Comparison of ENCODE assay signal across 8 cellular contexts in the genomic region with DNA sequence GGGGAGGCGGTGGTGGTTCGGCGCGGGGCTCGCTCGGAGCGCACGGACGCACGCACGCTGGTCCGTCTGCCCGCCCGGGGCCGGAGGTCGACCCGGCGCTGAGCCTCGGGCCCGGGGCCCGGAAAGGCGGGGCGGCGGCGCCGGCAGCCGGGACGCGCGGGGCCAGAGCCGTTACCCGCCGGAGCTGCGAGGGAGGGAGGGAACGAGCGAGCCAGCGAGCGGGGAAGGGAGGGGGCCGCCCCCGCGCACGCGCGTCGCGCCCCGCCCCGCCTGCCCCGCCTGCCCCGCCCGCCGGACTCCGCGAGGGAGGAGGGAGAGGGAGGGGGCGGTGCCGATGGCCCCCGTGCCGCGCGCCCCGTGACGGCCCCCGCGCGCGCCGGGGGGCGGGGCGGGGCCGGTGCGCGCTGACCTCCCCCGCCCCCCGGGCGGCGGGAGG. TPM values are rescaled to one million over a fixed set of nuclear protein-coding genes. Genes with fewer than 3 reads are reported as not detected.
DNase-seq lines count a peak whose midpoint lies in the region; ATAC-seq and TF ChIP-seq lines count a peak whose summit lies in the region.

No MANE protein-coding gene starts in this region.

- no peaks in the 10 kb centered on the region for H3K9me3 ChIP-seq in RWPE2 (ENCODE audit: severe bottlenecking)
- no peaks in the 10 kb centered on the region for H3K9me3 ChIP-seq in adrenal gland (replicated peaks in 1 of 3)
- no peaks in the 10 kb centered on the region for H3K9me3 ChIP-seq in right cardiac atrium (ENCODE audit: control insufficient read depth, low read length)
- H3K9me3 ChIP-seq in gastrocnemius medialis = no peaks in the 10 kb centered on the region

- intact Hi-C loops in adrenal gland (cut with DNase I) (no loop called here), right cardiac atrium (cut with DNase I) (loop anchor here in 3 of 4 donors (5.0 kb wide), 1 partner anchor 37 kb away; no protein-coding TSS in a partner anchor), gastrocnemius medialis (cut with DNase I; ENCODE audit: low total_unique reads) (loop anchor here (1.0 kb wide), 3 partner anchors 18 to 41 kb away; a partner anchor contains a TSS)

- peaks cover 22% of the 10 kb centered on the region for H3K36me3 ChIP-seq in RWPE2 (ENCODE audit: low read depth)
- H3K36me3 ChIP-seq in adrenal gland (replicated peaks in 1 of 2) = peaks cover 0 to 23% of the 10 kb centered on the region in 2 donors
- peaks cover 0 to 23% of the 10 kb centered on the region in 2 donors for H3K36me3 ChIP-seq in gastrocnemius medialis

- H3K27me3 ChIP-seq in RWPE2 (ENCODE audit: insufficient read depth, poor library complexity, severe bottlenecking) = no peaks in the 10 kb centered on the region
- H3K27me3 ChIP-seq in adrenal gland = no peaks in the 10 kb centered on the region
- no peaks in the 10 kb centered on the region for H3K27me3 ChIP-seq in right cardiac atrium (ENCODE audit: control insufficient read depth, insufficient read depth)
- H3K27me3 ChIP-seq in gastrocnemius medialis = no peaks in the 10 kb centered on the region

- peak overlapping the region; percentile 97 for H3K27ac ChIP-seq in RWPE2 (ENCODE audit: poor library complexity, severe bottlenecking)
- peak overlapping the region in 4 of 5 donors; percentile 61 to 100 (median 92) for H3K27ac ChIP-seq in adrenal gland
- H3K27ac ChIP-seq in right cardiac atrium (ENCODE audit: low read length) = peak overlapping the region; percentile 97
- H3K27ac ChIP-seq in gastrocnemius medialis = peak overlapping the region; percentile 95 to 97 (median 96)

- peak overlapping the region; percentile 91 for H3K4me3 ChIP-seq in RWPE2 (ENCODE audit: severe bottlenecking)
- H3K4me3 ChIP-seq in adrenal gland = peak overlapping the region in 1 of 4 donors; percentile 89
- peak overlapping the region; percentile 74 for H3K4me3 ChIP-seq in right cardiac atrium (ENCODE audit: low read length)
- H3K4me3 ChIP-seq in gastrocnemius medialis = peak overlapping the region in 2 of 4 donors; percentile 43 to 69

- peaks cover 21% of the 10 kb centered on the region for H3K4me1 ChIP-seq in RWPE2 (ENCODE audit: insufficient read depth, poor library complexity, severe bottlenecking)
- peaks cover 54 to 58% of the 10 kb centered on the region in 2 donors for H3K4me1 ChIP-seq in adrenal gland (replicated peaks in 1 of 2)
- peaks cover 28% of the 10 kb centered on the region for H3K4me1 ChIP-seq in right cardiac atrium (ENCODE audit: control insufficient read depth, insufficient read depth, low read length)
- H3K4me1 ChIP-seq in gastrocnemius medialis = peaks cover 51 to 57% of the 10 kb centered on the region in 2 donors

- WGBS in adrenal gland, 4 donors = 1% methylated on average over 75 of the region's 76 CpGs; no CpG with 5 or more reads in 3 of the 4 donors
- WGBS in right cardiac atrium = under 1% methylated on average over 72 of the region's 76 CpGs

- TF ChIP-seq CTCF in RWPE2 (IDR thresholded peaks at IDR 0.05; ENCODE audit: poor library complexity, severe bottlenecking) (no peak), adrenal gland (IDR thresholded peaks at IDR 0.05) (no peak), gastrocnemius medialis (IDR thresholded peaks at IDR 0.05 in 4 of 5, conservative IDR thresholded peaks at IDR 0.05 in 1 of 5) (no peak)

- in situ Hi-C loops in gastrocnemius medialis (cut with MboI; ENCODE audit: low sequenced_read_pairs in 4 of 4) = no loop called here

- TF ChIP-seq POLR2A in adrenal gland (IDR thresholded peaks at IDR 0.05) = peak; percentile 37 to 65
- peak; percentile 77 to 83 for TF ChIP-seq POLR2A in gastrocnemius medialis (IDR thresholded peaks at IDR 0.05)

- DNase-seq in EH (ENCODE audit: low read depth) = peak; percentile 83
- DNase-seq in HuH-7 (ENCODE audit: low spot score) = peak; percentile 82
- DNase-seq in RWPE2 (ENCODE audit: low spot score) = no peak
- DNase-seq in adrenal gland = peak; percentile 79 to 88 (median 85)
- peak; percentile 88 to 95 (median 94) for DNase-seq in right cardiac atrium
- DNase-seq in gastrocnemius medialis = peak; percentile 71 to 80

- peak; percentile 25 for ATAC-seq in GM21390 (IDR thresholded peaks at IDR 0.05; ENCODE audit: unreplicated experiment)
- no peak for ATAC-seq in RWPE2 (ENCODE audit: low read depth)
- ATAC-seq in right cardiac atrium = peak in 1 of 2 donors; percentile 25
- peak; percentile 62 to 64 for ATAC-seq in gastrocnemius medialis
- no peak for ATAC-seq in HG03378 (IDR thresholded peaks at IDR 0.05; ENCODE audit: unreplicated experiment)

RNA-seq across cellular contexts. Expression of a gene that starts 15.0 kb away (rescaled TPM):
- total RNA-seq in adrenal gland = 100 to 1,000 TPM in 1 of 8 donors, 10 to 100 TPM in 7; 48.7 to 119 (median 72.7) TPM
- 100 to 1,000 TPM in 1 of 3 donors, 10 to 100 TPM in 2; 13.3 to 171 (median 61.7) TPM for polyA plus RNA-seq in adrenal gland
- total RNA-seq in right cardiac atrium = 10 to 100 TPM; 36.4 to 42.7 (median 39.6) TPM
- polyA plus RNA-seq in right cardiac atrium = 28.6 TPM
- 10 to 100 TPM; 15.2 to 52.2 (median 41.5) TPM for total RNA-seq in gastrocnemius medialis

RNA-seq across cellular contexts. Expression of a gene that starts 17.8 kb away (rescaled TPM):
- total RNA-seq in adrenal gland (1 to 10 TPM in 7 of 8 donors, under 1 TPM in 1; 0.78 to 2.5 (median 1.6) TPM), right cardiac atrium (under 1 TPM in 3 of 4 donors, not detected in 1; 0.20 to 0.32 (median 0.26) TPM), gastrocnemius medialis (not detected)
- polyA plus RNA-seq in adrenal gland (1 to 10 TPM in 2 of 3 donors, under 1 TPM in 1; 0.51 to 2.3 (median 1.2) TPM), right cardiac atrium (0.29 TPM)

RNA-seq across cellular contexts. Expression of a gene that starts 18.3 kb away (rescaled TPM):
- total RNA-seq in adrenal gland = 10 to 100 TPM; 22.7 to 41.3 (median 33.4) TPM
- polyA plus RNA-seq in adrenal gland = 10 to 100 TPM; 15.9 to 56.4 (median 37.0) TPM
- 1 to 10 TPM; 1.6 to 5.9 (median 4.4) TPM for total RNA-seq in right cardiac atrium
- polyA plus RNA-seq in right cardiac atrium = 4.3 TPM
- 10 to 100 TPM in 1 of 4 donors, 1 to 10 TPM in 3; 1.7 to 30.7 (median 5.1) TPM for total RNA-seq in gastrocnemius medialis

RNA-seq across cellular contexts. Expression of a gene that starts 29.0 kb away (rescaled TPM):
- total RNA-seq in adrenal gland (1 to 10 TPM in 5 of 8 donors, not detected in 3; 2.3 to 5.9 (median 2.8) TPM), right cardiac atrium (1 to 10 TPM in 3 of 4 donors, under 1 TPM in 1; 0.91 to 1.6 (median 1.2) TPM), gastrocnemius medialis (under 1 TPM in 1 of 4 donors, not detected in 3; 0.87 TPM)
- polyA plus RNA-seq in adrenal gland (10 to 100 TPM in 1 of 3 donors, 1 to 10 TPM in 2; 4.5 to 31.7 (median 5.4) TPM), right cardiac atrium (0.41 TPM)

RNA-seq across cellular contexts. Expression of a gene that starts 29.2 kb away (rescaled TPM):
- 10 to 100 TPM; 27.0 to 71.2 (median 55.1) TPM for total RNA-seq in adrenal gland
- 100 to 1,000 TPM in 1 of 3 donors, 10 to 100 TPM in 2; 14.3 to 147 (median 44.1) TPM for polyA plus RNA-seq in adrenal gland
- total RNA-seq in right cardiac atrium = 10 to 100 TPM; 33.3 to 58.1 (median 48.1) TPM
- polyA plus RNA-seq in right cardiac atrium = 39.1 TPM
- 10 to 100 TPM; 14.0 to 26.7 (median 14.8) TPM for total RNA-seq in gastrocnemius medialis

Comparison
In these comparisons a context has a peak if more than half of its experiments do, and no peak if none do; other contexts are left out.
1. ATAC-seq: peak in GM21390 (single experiment) and gastrocnemius medialis (2 of 2); none in RWPE2 (single experiment) and HG03378 (single experiment).
2. intact Hi-C loops: an anchor here in right cardiac atrium (5.0 kb wide) and gastrocnemius medialis (1.0 kb wide); none called in adrenal gland.
3. Peak in every context shown above with its lines, with median percentiles within 50 percentile points of each other: H3K27ac ChIP-seq.